Comparison of ENCODE assay signal across 11 cellular contexts in genomic region chr6:137951064-137951597, GRCh38.
A peak's percentile ranks its signal among the peaks of the same experiment; 100 is the strongest.
DNase-seq lines count a peak whose midpoint lies in the region; ATAC-seq and TF ChIP-seq lines count a peak whose summit lies in the region.
"Had no signal": no experiment of that assay in that cellular context is flagged by ENCODE, and none has a peak within 500 bp of the region (broad histone marks: within the 10 kb centered on the region; RNA-seq: fewer than 3 reads in every experiment).

No MANE protein-coding gene starts in this region.

- no TSS peak for BruUV-seq in OCI-LY7 (replicated peaks; lab: Mats Ljungman, UMichigan)

- peaks cover 49% of the 10 kb centered on the region for H3K4me1 ChIP-seq in OCI-LY7 (ENCODE audit: insufficient read depth, low read length, poor library complexity, severe bottlenecking)
- H3K4me1 ChIP-seq: uterus had no signal

- H3K4me3 ChIP-seq in OCI-LY7 (ENCODE audit: low read depth, low read length, poor library complexity, severe bottlenecking), result peak overlapping the region; percentile 53
- H3K4me3 ChIP-seq: uterus had no signal

- peak overlapping the region; percentile 67 for H3K4me2 ChIP-seq in OCI-LY7 (ENCODE audit: low read length)

- H3K27ac ChIP-seq in OCI-LY7 (ENCODE audit: low read depth, low read length, poor library complexity, severe bottlenecking), result peak overlapping the region; percentile 86
- H3K27ac ChIP-seq: uterus had no signal

- no peaks in the 10 kb centered on the region for H3K36me3 ChIP-seq in OCI-LY7 (ENCODE audit: insufficient read depth, low read length)
- H3K36me3 ChIP-seq: uterus had no signal

- peak overlapping the region; percentile 67; the same call in 1 of the 2 replicates for H2AFZ ChIP-seq in OCI-LY7 (ENCODE audit: low read length)

- H3K9me3 ChIP-seq in OCI-LY7 (ENCODE audit: low read length), result no peaks in the 10 kb centered on the region
- H3K9me3 ChIP-seq: uterus had no signal

- H3K79me2 ChIP-seq in OCI-LY7 (ENCODE audit: insufficient read depth, low read depth, low read length), result no peaks in the 10 kb centered on the region

- TF ChIP-seq CTCF in OCI-LY7 (conservative IDR thresholded peaks at IDR 0.05; ENCODE audit: low read length), result peak; percentile 69

- DNase-seq in Ammon's horn (ENCODE audit: low spot score), result peak; percentile 34
- DNase-seq in OCI-LY7 (ENCODE audit: low spot score), result peak; percentile 89
- DNase-seq in NCI-H2029 (lab: John Stamatoyannopoulos, UW), result no peak
- DNase-seq in iPS-NIHi11 (ENCODE audit: low spot score), result no peak
- DNase-seq in DMS53 treated with DMSO at 0.1 percent for 48 hours (lab: John Stamatoyannopoulos, UW; ENCODE audit: unreplicated experiment), result no peak
- DNase-seq: endodermal cell, NCI-H510A treated with DMSO at 0.1 percent for 48 hours, uterus had no signal

- ATAC-seq in GM19324 (IDR thresholded peaks at IDR 0.05; ENCODE audit: low FRiP score, unreplicated experiment) (peak; percentile 46), HG03039 (IDR thresholded peaks at IDR 0.05; ENCODE audit: unreplicated experiment) (peak; percentile 61), HG03095 (IDR thresholded peaks at IDR 0.05; ENCODE audit: unreplicated experiment) (no peak)

- intact Hi-C loops in OCI-LY7 (cut with micrococcal nuclease; ENCODE audit: unreplicated experiment), result loop anchor here (1.0 to 5.0 kb wide), 5 partner anchors 14 to 849 kb away; partner anchors contain the start of gene TNFAIP3

- no peaks in the 10 kb centered on the region for H3K9me2 ChIP-seq in OCI-LY7 (ENCODE audit: insufficient read depth, low read length)

- POLR2A ChIA-PET in OCI-LY7 (lab: Charles Lee), result interaction anchor here (0.7 to 6.2 kb wide), 16 partner anchors 8 to 1225 kb away, joined by 3 to 43 read pairs (median 4); partner anchors contain the start of gene TNFAIP3

- H4K20me1 ChIP-seq in OCI-LY7 (ENCODE audit: insufficient read depth, low read length), result no peaks in the 10 kb centered on the region

- CTCF ChIA-PET in OCI-LY7 (lab: Charles Lee; ENCODE audit: unreplicated experiment), result interaction anchor here (1.0 to 2.7 kb wide), 8 partner anchors 12 to 263 kb away, joined by 3 to 11 read pairs (median 4); no protein-coding TSS in a partner anchor

Comparison
In these comparisons a context has a peak if more than half of its experiments do, and no peak if none do; other contexts are left out.
1. DNase-seq: peak in Ammon's horn (single experiment) and OCI-LY7 (single experiment); none in NCI-H2029 (single experiment), iPS-NIHi11 (single experiment) and DMS53 treated with DMSO at 0.1 percent for 48 hours (single experiment).